ENCODE assay signal across 9 cellular contexts in the genomic region with DNA sequence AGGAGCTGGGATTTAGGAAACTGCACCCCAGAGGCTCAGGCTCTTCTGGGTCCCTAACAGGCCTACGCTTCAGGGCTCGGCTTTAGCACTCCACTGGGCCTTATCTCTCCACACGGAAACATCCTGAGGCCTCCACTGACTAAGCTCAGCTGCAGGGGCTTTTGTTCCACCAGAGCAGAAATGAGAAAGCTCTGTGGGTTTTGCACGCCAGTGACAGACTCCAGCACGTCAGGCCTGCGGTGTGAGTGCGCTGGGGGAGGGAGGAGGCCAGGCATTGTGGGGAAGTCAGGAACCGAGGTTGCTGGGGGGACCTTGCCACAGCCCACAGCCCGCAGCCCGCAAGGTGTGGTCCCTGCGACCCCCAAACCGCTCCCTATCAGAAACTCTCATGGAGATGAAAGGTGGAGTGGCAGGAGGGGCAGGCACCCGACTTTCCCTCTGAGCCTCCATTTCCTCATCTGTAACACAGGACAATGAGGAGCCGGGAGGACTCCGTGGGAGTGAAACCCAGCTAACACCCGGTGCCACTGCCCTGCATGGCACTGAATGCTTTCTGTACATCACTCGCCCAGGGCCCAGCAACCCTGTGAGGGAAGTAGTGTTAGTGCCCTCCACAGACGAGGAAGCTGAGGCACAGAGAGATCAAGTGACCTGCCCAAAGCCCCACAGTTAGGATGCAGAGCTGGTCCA.
A peak's percentile ranks its signal among the peaks of the same experiment; 100 is the strongest.
DNase-seq lines count a peak whose midpoint lies in the region; ATAC-seq lines count a peak whose summit lies in the region.
"Had no signal": no experiment of that assay in that cellular context is flagged by ENCODE, and none has a peak within 500 bp of the region (broad histone marks: within the 10 kb centered on the region; RNA-seq: fewer than 3 reads in every experiment).

No MANE protein-coding gene starts in this region.

- POLR2A ChIA-PET in activated CD4-positive, alpha-beta T cell treated with anti-CD3 and anti-CD28 coated beads for 36 hours (lab: Charles Lee), result interaction anchor here (0.7 kb wide), 1 partner anchor 234 kb away, joined by 3 read pairs; no protein-coding TSS in a partner anchor

- DNase-seq in activated CD4-positive, alpha-beta T cell treated with anti-CD3 and anti-CD28 coated beads for 36 hours, result peak; percentile 88
- DNase-seq in activated CD4-positive, alpha-beta T cell treated with anti-CD3 and anti-CD28 coated beads for 1 hour, result no peak
- DNase-seq in activated T-cell treated with anti-CD3 and anti-CD28 coated beads, Interleukin-2, amount 50 U/mL, for 4 hours, result no peak
- peak; percentile 73 to 88 for DNase-seq in stimulated activated CD8-positive, alpha-beta memory T cell treated with anti-CD3 and anti-CD28 coated beads, Interleukin-7, amount 100 ng/mL, for 48 hours (ENCODE audit: extremely low read depth in 1 of 2, low read depth in 1 of 2)
- DNase-seq in NCI-H2029 treated with DMSO at 0.1 percent for 48 hours (lab: John Stamatoyannopoulos, UW) (no peak), amygdala (lab: John Stamatoyannopoulos, UW) (no peak), NCI-H2107 (lab: John Stamatoyannopoulos, UW) (no peak)

- H3K36me3 Mint-ChIP-seq in activated CD4-positive, alpha-beta T cell treated with anti-CD3 and anti-CD28 coated beads for 36 hours (ENCODE audit: low read depth), result no peaks in the 10 kb centered on the region
- no peaks in the 10 kb centered on the region for H3K36me3 Mint-ChIP-seq in activated T-cell treated with anti-CD3 and anti-CD28 coated beads, Interleukin-2, amount 50 U/mL, for 4 hours (ENCODE audit: insufficient read depth)

- H3K27ac Mint-ChIP-seq in activated CD4-positive, alpha-beta T cell treated with anti-CD3 and anti-CD28 coated beads for 36 hours, result peak overlapping the region; percentile 72

- no peaks in the 10 kb centered on the region for H3K9me3 Mint-ChIP-seq in activated CD4-positive, alpha-beta T cell treated with anti-CD3 and anti-CD28 coated beads for 36 hours (ENCODE audit: low read depth)
- no peaks in the 10 kb centered on the region for H3K9me3 Mint-ChIP-seq in activated T-cell treated with anti-CD3 and anti-CD28 coated beads, Interleukin-2, amount 50 U/mL, for 4 hours

- peak overlapping the region; percentile 25 for H3K4me3 Mint-ChIP-seq in activated CD4-positive, alpha-beta T cell treated with anti-CD3 and anti-CD28 coated beads for 36 hours
- H3K4me3 Mint-ChIP-seq in activated T-cell treated with anti-CD3 and anti-CD28 coated beads, Interleukin-2, amount 50 U/mL, for 4 hours, result no peak overlapping the region

- peaks cover 39% of the 10 kb centered on the region for H3K27me3 Mint-ChIP-seq in activated CD4-positive, alpha-beta T cell treated with anti-CD3 and anti-CD28 coated beads for 36 hours
- peaks cover 46% of the 10 kb centered on the region for H3K27me3 Mint-ChIP-seq in activated T-cell treated with anti-CD3 and anti-CD28 coated beads, Interleukin-2, amount 50 U/mL, for 4 hours (ENCODE audit: low read depth)

- intact Hi-C loops in activated CD4-positive, alpha-beta T cell treated with anti-CD3 and anti-CD28 coated beads for 36 hours (cut with DNase I, micrococcal nuclease), result loop anchor here in 1 of 2 experiments (2.0 to 10.0 kb wide), 2 partner anchors 63 to 259 kb away; no protein-coding TSS in a partner anchor

- CTCF ChIA-PET in activated CD4-positive, alpha-beta T cell treated with anti-CD3 and anti-CD28 coated beads for 36 hours (lab: Charles Lee), result no interaction called here

- peak; percentile 86 for ATAC-seq in activated CD4-positive, alpha-beta T cell treated with anti-CD3 and anti-CD28 coated beads for 36 hours
- peak; percentile 84 for ATAC-seq in HG03066 (IDR thresholded peaks at IDR 0.05; ENCODE audit: low read depth, unreplicated experiment)
- ATAC-seq in activated T-cell treated with anti-CD3 and anti-CD28 coated beads, Interleukin-2, amount 50 U/mL, for 4 hours, result peak; percentile 81 to 85
- ATAC-seq: A549 had no signal

- H3K4me1 Mint-ChIP-seq in activated CD4-positive, alpha-beta T cell treated with anti-CD3 and anti-CD28 coated beads for 36 hours, result peaks cover 26% of the 10 kb centered on the region
- H3K4me1 Mint-ChIP-seq in activated T-cell treated with anti-CD3 and anti-CD28 coated beads, Interleukin-2, amount 50 U/mL, for 4 hours (ENCODE audit: low read depth), result peaks cover 2% of the 10 kb centered on the region

Comparison
In these comparisons a context has a peak if more than half of its experiments do, and no peak if none do; other contexts are left out.
1. DNase-seq: peak in activated CD4-positive, alpha-beta T cell treated with anti-CD3 and anti-CD28 coated beads for 36 hours (single experiment) and stimulated activated CD8-positive, alpha-beta memory T cell treated with anti-CD3 and anti-CD28 coated beads, Interleukin-7, amount 100 ng/mL, for 48 hours (2 of 2); none in activated CD4-positive, alpha-beta T cell treated with anti-CD3 and anti-CD28 coated beads for 1 hour (single experiment), activated T-cell treated with anti-CD3 and anti-CD28 coated beads, Interleukin-2, amount 50 U/mL, for 4 hours (single experiment), NCI-H2029 treated with DMSO at 0.1 percent for 48 hours (single experiment), amygdala (0 of 56) and NCI-H2107 (single experiment).
2. Peak in every context shown above with its lines, with median percentiles within 50 percentile points of each other: ATAC-seq.